ENCODE assay signal across 11 cellular contexts in the genomic region with DNA sequence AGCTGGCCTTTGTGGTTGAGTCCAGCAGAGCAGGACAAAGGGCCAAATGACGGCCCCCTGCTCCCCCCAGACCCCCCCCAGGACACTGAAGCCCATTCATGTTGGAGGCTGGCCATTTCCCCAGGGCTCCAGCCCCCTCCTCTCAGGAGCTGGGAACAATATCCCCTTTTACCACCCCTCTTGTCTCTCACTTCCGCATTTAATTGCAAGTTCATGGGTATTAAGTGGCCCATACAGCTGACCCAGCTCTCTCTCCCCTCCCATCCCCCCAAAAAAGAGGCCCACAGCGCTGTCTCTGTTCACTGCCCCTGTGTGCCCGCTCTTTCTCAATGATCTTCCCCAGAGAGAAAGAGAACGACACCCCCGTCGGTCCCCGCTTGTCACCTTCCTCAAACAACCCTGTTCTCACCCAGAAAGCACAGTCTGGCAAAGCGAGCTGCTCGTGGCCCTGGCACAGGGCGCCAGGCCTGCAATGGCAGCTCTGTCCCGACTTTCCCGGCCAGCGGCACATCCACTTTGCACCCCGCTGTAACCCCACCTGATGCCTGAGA. TPM values are rescaled to one million over a fixed set of nuclear protein-coding genes. Genes with fewer than 3 reads are reported as not detected.
A peak's percentile ranks its signal among the peaks of the same experiment; 100 is the strongest.
DNase-seq lines count a peak whose midpoint lies in the region; ATAC-seq and TF ChIP-seq lines count a peak whose summit lies in the region.
"Had no signal": no experiment of that assay in that cellular context is flagged by ENCODE, and none has a peak within 500 bp of the region (broad histone marks: within the 10 kb centered on the region; RNA-seq: fewer than 3 reads in every experiment).

No MANE protein-coding gene starts in this region.

- no peaks in the 10 kb centered on the region for H3K27me3 Mint-ChIP-seq in CD4-positive, CD25-positive, alpha-beta regulatory T cell
- H3K27me3 Mint-ChIP-seq in glutamatergic neuron (ENCODE audit: unreplicated experiment) (peaks cover 17% of the 10 kb centered on the region), nephron progenitor cell (ENCODE audit: low read depth, poor library complexity) (peaks cover 6% of the 10 kb centered on the region)
- H3K27me3 Mint-ChIP-seq in activated naive CD4-positive, alpha-beta T cell treated with anti-CD3 and anti-CD28 coated beads for 36 hours (ENCODE audit: low read depth) = no peaks in the 10 kb centered on the region

- no peak for DNase-seq in CD4-positive, CD25-positive, alpha-beta regulatory T cell
- DNase-seq in SJCRH30 (peak; percentile 96 to 100), glutamatergic neuron (no peak), nephron progenitor cell (no peak), NCI-H2227 treated with DMSO at 0.1 percent for 48 hours (lab: John Stamatoyannopoulos, UW) (no peak), NCI-H748 (lab: John Stamatoyannopoulos, UW; ENCODE audit: unreplicated experiment) (no peak), DMS114 treated with DMSO at 0.1 percent for 48 hours (lab: John Stamatoyannopoulos, UW; ENCODE audit: unreplicated experiment) (no peak)
- DNase-seq in activated naive CD4-positive, alpha-beta T cell treated with anti-CD3 and anti-CD28 coated beads for 36 hours = no peak
- DNase-seq: activated naive CD4-positive, alpha-beta T cell treated with anti-CD3 and anti-CD28 coated beads, Interleukin-2, amount 10 ng/mL, durations not matched to agents 7 days and 5 days; NCI-H69 had no signal

- intact Hi-C loops in activated naive CD4-positive, alpha-beta T cell treated with anti-CD3 and anti-CD28 coated beads for 36 hours (cut with micrococcal nuclease) = no loop called here

- no peaks in the 10 kb centered on the region for H3K9me3 ChIP-seq in CD4-positive, CD25-positive, alpha-beta regulatory T cell (ENCODE audit: control insufficient read depth in 2 of 2, low read length in 2 of 2)
- no peaks in the 10 kb centered on the region for H3K9me3 ChIP-seq in SJCRH30 (replicated peaks)
- H3K9me3 ChIP-seq: BLaER1 had no signal

- H3K4me3 ChIP-seq in CD4-positive, CD25-positive, alpha-beta regulatory T cell (ENCODE audit: low read depth, low read length) = no peak overlapping the region
- H3K4me3 ChIP-seq in SJCRH30 = peak overlapping the region; percentile 49
- H3K4me3 ChIP-seq: BLaER1 had no signal

- peak overlapping the region; percentile 23 for H3K27ac ChIP-seq in CD4-positive, CD25-positive, alpha-beta regulatory T cell (ENCODE audit: insufficient read depth, low read length, poor library complexity, severe bottlenecking)
- peak overlapping the region; percentile 99 for H3K27ac ChIP-seq in SJCRH30
- H3K27ac ChIP-seq: BLaER1 had no signal

- H3K36me3 Mint-ChIP-seq in CD4-positive, CD25-positive, alpha-beta regulatory T cell = peaks cover 17% of the 10 kb centered on the region
- peaks cover 9% of the 10 kb centered on the region for H3K36me3 Mint-ChIP-seq in glutamatergic neuron (ENCODE audit: unreplicated experiment)
- H3K36me3 Mint-ChIP-seq in nephron progenitor cell (ENCODE audit: low read depth) = peaks cover 3% of the 10 kb centered on the region
- no peaks in the 10 kb centered on the region for H3K36me3 Mint-ChIP-seq in activated naive CD4-positive, alpha-beta T cell treated with anti-CD3 and anti-CD28 coated beads for 36 hours (ENCODE audit: low read depth)

- H3K4me3 Mint-ChIP-seq in CD4-positive, CD25-positive, alpha-beta regulatory T cell = peak overlapping the region in 1 of 4 donors; percentile 78
- H3K4me3 Mint-ChIP-seq in glutamatergic neuron (ENCODE audit: unreplicated experiment) (peak overlapping the region; percentile 5), nephron progenitor cell (peak overlapping the region; percentile 13)
- no peak overlapping the region for H3K4me3 Mint-ChIP-seq in activated naive CD4-positive, alpha-beta T cell treated with anti-CD3 and anti-CD28 coated beads for 36 hours
- H3K4me3 Mint-ChIP-seq: activated naive CD4-positive, alpha-beta T cell treated with anti-CD3 and anti-CD28 coated beads, Interleukin-2, amount 10 ng/mL, durations not matched to agents 7 days and 5 days had no signal

- CTCF ChIA-PET in activated naive CD4-positive, alpha-beta T cell treated with anti-CD3 and anti-CD28 coated beads for 36 hours (lab: Charles Lee) = interaction anchor here (0.9 to 1.0 kb wide), 2 partner anchors 17 to 20 kb away, joined by 3 read pairs; no protein-coding TSS in a partner anchor

- peaks cover 4 to 89% (median 66%) of the 10 kb centered on the region in 4 donors for H3K4me1 Mint-ChIP-seq in CD4-positive, CD25-positive, alpha-beta regulatory T cell
- H3K4me1 Mint-ChIP-seq in glutamatergic neuron (ENCODE audit: low read depth, unreplicated experiment) (peaks cover 46% of the 10 kb centered on the region), nephron progenitor cell (peaks cover 64% of the 10 kb centered on the region)
- peaks cover 11% of the 10 kb centered on the region for H3K4me1 Mint-ChIP-seq in activated naive CD4-positive, alpha-beta T cell treated with anti-CD3 and anti-CD28 coated beads for 36 hours (ENCODE audit: low read depth)

- peaks cover 35% of the 10 kb centered on the region for H3K36me3 ChIP-seq in CD4-positive, CD25-positive, alpha-beta regulatory T cell (ENCODE audit: control insufficient read depth, insufficient read depth, low read length)
- no peaks in the 10 kb centered on the region for H3K36me3 ChIP-seq in SJCRH30
- H3K36me3 ChIP-seq: BLaER1 had no signal

- H3K27me3 ChIP-seq in CD4-positive, CD25-positive, alpha-beta regulatory T cell (ENCODE audit: control insufficient read depth, insufficient read depth, low read length) = no peaks in the 10 kb centered on the region
- H3K27me3 ChIP-seq in SJCRH30 = no peaks in the 10 kb centered on the region
- H3K27me3 ChIP-seq: BLaER1 had no signal

- peak overlapping the region in 2 of 3 donors; percentile 80 to 93 for H3K27ac Mint-ChIP-seq in CD4-positive, CD25-positive, alpha-beta regulatory T cell
- peak overlapping the region; percentile 34 for H3K27ac Mint-ChIP-seq in glutamatergic neuron (ENCODE audit: unreplicated experiment)
- H3K27ac Mint-ChIP-seq in nephron progenitor cell = peak overlapping the region; percentile 64
- no peak overlapping the region for H3K27ac Mint-ChIP-seq in activated naive CD4-positive, alpha-beta T cell treated with anti-CD3 and anti-CD28 coated beads for 36 hours
- H3K27ac Mint-ChIP-seq: activated naive CD4-positive, alpha-beta T cell treated with anti-CD3 and anti-CD28 coated beads, Interleukin-2, amount 10 ng/mL, durations not matched to agents 7 days and 5 days had no signal

- H3K9me3 Mint-ChIP-seq in CD4-positive, CD25-positive, alpha-beta regulatory T cell = no peaks in the 10 kb centered on the region
- H3K9me3 Mint-ChIP-seq in glutamatergic neuron (ENCODE audit: unreplicated experiment) = peaks cover 15% of the 10 kb centered on the region
- H3K9me3 Mint-ChIP-seq in nephron progenitor cell = peaks cover 4% of the 10 kb centered on the region
- H3K9me3 Mint-ChIP-seq in activated naive CD4-positive, alpha-beta T cell treated with anti-CD3 and anti-CD28 coated beads for 36 hours = no peaks in the 10 kb centered on the region
- H3K9me3 Mint-ChIP-seq: activated naive CD4-positive, alpha-beta T cell treated with anti-CD3 and anti-CD28 coated beads, Interleukin-2, amount 10 ng/mL, durations not matched to agents 7 days and 5 days had no signal

- no peak for ATAC-seq in CD4-positive, CD25-positive, alpha-beta regulatory T cell (ENCODE audit: low read depth in 2 of 2)

- no peak for TF ChIP-seq CTCF in glutamatergic neuron (IDR thresholded peaks at IDR 0.05; ENCODE audit: partially characterized antibody, unreplicated experiment)
- no peak for TF ChIP-seq CTCF in nephron progenitor cell (IDR thresholded peaks at IDR 0.05)

- peaks cover 73% of the 10 kb centered on the region for H3K4me1 ChIP-seq in CD4-positive, CD25-positive, alpha-beta regulatory T cell (ENCODE audit: control insufficient read depth, insufficient read depth, low read length, poor library complexity, severe bottlenecking)
- H3K4me1 ChIP-seq in SJCRH30 = peaks cover 60% of the 10 kb centered on the region

RNA-seq across cellular contexts. Expression of gene PREX1, which starts 30.4 kb away (rescaled TPM):
- 264 TPM for total RNA-seq in CD4-positive, CD25-positive, alpha-beta regulatory T cell
- 10 to 100 TPM; 40.8 to 58.5 (median 50.1) TPM for polyA plus RNA-seq in CD4-positive, CD25-positive, alpha-beta regulatory T cell
- total RNA-seq in SJCRH30 (2014; rRNA removed; shearing (Covaris generic)) = 88.9 and 92.8 TPM in 2 replicates
- 235 TPM for total RNA-seq in glutamatergic neuron (ENCODE audit: unreplicated experiment)
- 10 to 100 TPM; 43.7 to 44.2 TPM for total RNA-seq in activated naive CD4-positive, alpha-beta T cell treated with anti-CD3 and anti-CD28 coated beads for 36 hours

Comparison
In these comparisons a context has a peak if more than half of its experiments do, and no peak if none do; other contexts are left out.
1. DNase-seq: peak in SJCRH30 (2 of 2); none in CD4-positive, CD25-positive, alpha-beta regulatory T cell (0 of 3), glutamatergic neuron (single experiment), nephron progenitor cell (single experiment), NCI-H2227 treated with DMSO at 0.1 percent for 48 hours (single experiment), NCI-H748 (single experiment), activated naive CD4-positive, alpha-beta T cell treated with anti-CD3 and anti-CD28 coated beads for 36 hours (single experiment) and DMS114 treated with DMSO at 0.1 percent for 48 hours (single experiment).